ENCODE assay signal across 8 cellular contexts in the genomic region with DNA sequence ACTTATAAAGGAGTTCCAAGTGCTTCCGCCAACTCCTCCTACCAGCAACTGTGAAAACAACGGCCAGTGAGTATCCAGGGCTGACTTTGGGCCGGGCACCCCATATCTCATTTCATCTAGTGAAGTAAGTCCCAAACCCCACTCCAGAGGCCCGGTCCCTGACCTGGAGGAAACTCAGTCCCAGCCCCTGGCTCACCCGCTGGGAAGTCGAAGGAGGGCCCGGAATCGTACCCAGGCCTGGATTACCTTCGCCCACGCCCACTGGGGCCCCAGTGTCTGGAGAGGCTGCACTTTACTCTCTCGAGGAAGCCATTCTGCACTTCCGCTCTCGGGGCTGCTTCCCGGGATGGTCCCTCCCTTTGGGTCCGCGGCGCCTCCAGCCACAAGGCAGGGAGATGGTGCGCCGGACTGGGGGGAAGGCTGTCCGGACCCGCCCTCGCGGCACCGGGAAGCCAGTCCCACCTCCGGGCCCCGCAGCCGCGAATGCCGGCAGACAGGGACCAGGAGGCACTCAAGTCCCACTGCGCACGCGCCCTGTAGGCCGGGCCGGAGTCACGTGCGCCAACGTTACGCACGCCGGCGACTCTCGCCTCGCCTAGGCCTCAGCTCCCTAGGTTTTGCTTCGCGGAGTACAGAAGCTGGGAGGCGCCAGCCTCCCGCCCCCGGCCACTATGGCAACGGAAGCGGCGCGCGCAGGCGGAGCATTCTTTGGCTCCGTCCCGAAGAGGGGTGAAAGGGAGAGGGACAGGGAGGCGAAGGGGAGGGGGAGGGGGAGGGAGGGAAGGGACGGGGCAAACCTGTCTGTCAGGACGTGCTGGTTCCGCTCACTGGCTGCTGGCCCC. TPM values are rescaled to one million over a fixed set of nuclear protein-coding genes. Genes with fewer than 3 reads are reported as not detected.
DNase-seq lines count a peak whose midpoint lies in the region; ATAC-seq and TF ChIP-seq lines count a peak whose summit lies in the region.

A gene with protein sequence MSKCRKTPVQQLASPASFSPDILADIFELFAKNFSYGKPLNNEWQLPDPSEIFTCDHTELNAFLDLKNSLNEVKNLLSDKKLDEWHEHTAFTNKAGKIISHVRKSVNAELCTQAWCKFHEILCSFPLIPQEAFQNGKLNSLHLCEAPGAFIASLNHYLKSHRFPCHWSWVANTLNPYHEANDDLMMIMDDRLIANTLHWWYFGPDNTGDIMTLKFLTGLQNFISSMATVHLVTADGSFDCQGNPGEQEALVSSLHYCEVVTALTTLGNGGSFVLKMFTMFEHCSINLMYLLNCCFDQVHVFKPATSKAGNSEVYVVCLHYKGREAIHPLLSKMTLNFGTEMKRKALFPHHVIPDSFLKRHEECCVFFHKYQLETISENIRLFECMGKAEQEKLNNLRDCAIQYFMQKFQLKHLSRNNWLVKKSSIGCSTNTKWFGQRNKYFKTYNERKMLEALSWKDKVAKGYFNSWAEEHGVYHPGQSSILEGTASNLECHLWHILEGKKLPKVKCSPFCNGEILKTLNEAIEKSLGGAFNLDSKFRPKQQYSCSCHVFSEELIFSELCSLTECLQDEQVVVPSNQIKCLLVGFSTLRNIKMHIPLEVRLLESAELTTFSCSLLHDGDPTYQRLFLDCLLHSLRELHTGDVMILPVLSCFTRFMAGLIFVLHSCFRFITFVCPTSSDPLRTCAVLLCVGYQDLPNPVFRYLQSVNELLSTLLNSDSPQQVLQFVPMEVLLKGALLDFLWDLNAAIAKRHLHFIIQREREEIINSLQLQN (minus strand): TSS at position 513 of the 842 bp plus-strand sequence. CDS start 3,482 bp downstream, outside the sequence.

- peak within 1 kb of the TSS; percentile 84 to 92 for H3K9ac ChIP-seq in mucosa of rectum (ENCODE audit: low read depth in 1 of 2, low read length in 2 of 2)

- TF ChIP-seq CTCF in epithelial cell of proximal tubule (conservative IDR thresholded peaks at IDR 0.05; ENCODE audit: low read depth, low read length) = no peak

- H3K27ac ChIP-seq in mucosa of rectum (ENCODE audit: low read depth in 2 of 2, low read length in 2 of 2) = peak within 1 kb of the TSS; percentile 93 to 96

- peak within 1 kb of the TSS; percentile 76 to 96 (median 95) for H3K27ac Mint-ChIP-seq in IgD-negative memory B cell

- ATAC-seq in GM21529 (IDR thresholded peaks at IDR 0.05; ENCODE audit: unreplicated experiment) = peak; percentile 92

- no peaks in the 10 kb centered on the region for H3K9me3 ChIP-seq in mucosa of rectum (ENCODE audit: control insufficient read depth in 2 of 2, low read length in 2 of 2)

- peaks cover 0 to 12% (median 2%) of the 10 kb centered on the region in 3 donors for H3K9me3 Mint-ChIP-seq in IgD-negative memory B cell

- peak within 1 kb of the TSS; percentile 87 to 97 (median 92) for H3K4me3 Mint-ChIP-seq in IgD-negative memory B cell

- H3K4me1 Mint-ChIP-seq in IgD-negative memory B cell = peaks cover 18 to 26% (median 21%) of the 10 kb centered on the region in 3 donors

- peaks cover 19% of the 10 kb centered on the region in 2 donors for H3K36me3 ChIP-seq in mucosa of rectum (ENCODE audit: control insufficient read depth in 2 of 2, insufficient read depth in 2 of 2, low read length in 2 of 2)

- peaks cover 10% of the 10 kb centered on the region for H3K36me3 Mint-ChIP-seq in IgD-negative memory B cell

- DNase-seq in DMS 273 treated with DMSO at 0.1 percent for 48 hours (lab: John Stamatoyannopoulos, UW) (peak; percentile 97), OCI-M2 (lab: John Stamatoyannopoulos, UW; ENCODE audit: unreplicated experiment) (peak; percentile 49), activated T-cell treated with anti-CD3 and anti-CD28 coated beads for 48 hours (ENCODE audit: low read depth) (peak; percentile 90), epithelial cell of proximal tubule (ENCODE audit: low read depth) (peak; percentile 67)
- DNase-seq in stimulated activated CD8-positive, alpha-beta memory T cell treated with anti-CD3 and anti-CD28 coated beads, Interleukin-4, amount 100 ng/mL, for 48 hours = peak; percentile 92

- H3K4me3 ChIP-seq in epithelial cell of proximal tubule (ENCODE audit: low read depth, low read length) (peak within 1 kb of the TSS; percentile 92), mucosa of rectum (ENCODE audit: low read length in 2 of 2) (peak within 1 kb of the TSS; percentile 84 to 96)

- H3K27me3 Mint-ChIP-seq in IgD-negative memory B cell = peaks cover 11% of the 10 kb centered on the region

- H3K4me1 ChIP-seq in mucosa of rectum (ENCODE audit: control insufficient read depth in 2 of 2, insufficient read depth in 2 of 2, low read length in 2 of 2) = peaks cover 6 to 12% of the 10 kb centered on the region in 2 donors

- peaks cover 0 to 9% of the 10 kb centered on the region in 2 donors for H3K27me3 ChIP-seq in mucosa of rectum (ENCODE audit: control insufficient read depth in 2 of 2, insufficient read depth in 2 of 2, low read length in 2 of 2)

RNA-seq across cellular contexts. Expression of the gene that starts here (rescaled TPM):
- 27.7 TPM for polyA plus RNA-seq in IgD-negative memory B cell
- 21.0 and 24.4 TPM in 2 replicates for total RNA-seq in epithelial cell of proximal tubule

Comparison
In these comparisons a context has a peak if more than half of its experiments do, and no peak if none do; other contexts are left out.
1. Peak in every context shown above with its lines: DNase-seq, ATAC-seq, H3K4me3 ChIP-seq and H3K27ac ChIP-seq.